Comparison of ENCODE assay signal across 8 cellular contexts in genomic region chr1:205255941-205256780, GRCh38. TPM values are rescaled to one million over a fixed set of nuclear protein-coding genes. Genes with fewer than 3 reads are reported as not detected.
A peak's percentile ranks its signal among the peaks of the same experiment; 100 is the strongest.
DNase-seq lines count a peak whose midpoint lies in the region; ATAC-seq and TF ChIP-seq lines count a peak whose summit lies in the region.

No MANE protein-coding gene starts in this region.

- peak; percentile 67 for ATAC-seq in GM19372 (IDR thresholded peaks at IDR 0.05; ENCODE audit: low read depth, unreplicated experiment)
- peak; percentile 93 for ATAC-seq in Right ventricle myocardium inferior

- H3K4me3 ChIP-seq in A673 (ENCODE audit: low read depth, low read length, poor library complexity, severe bottlenecking): no peak overlapping the region

- no peaks in the 10 kb centered on the region for H3K9me3 Mint-ChIP-seq in activated naive CD8-positive, alpha-beta T cell treated with anti-CD3 and anti-CD28 coated beads for 36 hours
- no peaks in the 10 kb centered on the region for H3K9me3 Mint-ChIP-seq in type B pancreatic cell

- no peaks in the 10 kb centered on the region for H3K36me3 Mint-ChIP-seq in activated naive CD8-positive, alpha-beta T cell treated with anti-CD3 and anti-CD28 coated beads for 36 hours
- H3K36me3 Mint-ChIP-seq in type B pancreatic cell: no peaks in the 10 kb centered on the region

- no peaks in the 10 kb centered on the region for H3K27me3 Mint-ChIP-seq in activated naive CD8-positive, alpha-beta T cell treated with anti-CD3 and anti-CD28 coated beads for 36 hours
- H3K27me3 Mint-ChIP-seq in type B pancreatic cell: no peaks in the 10 kb centered on the region

- H3K4me3 Mint-ChIP-seq in activated naive CD8-positive, alpha-beta T cell treated with anti-CD3 and anti-CD28 coated beads for 36 hours: no peak overlapping the region
- H3K4me3 Mint-ChIP-seq in type B pancreatic cell: no peak overlapping the region

- POLR2A ChIA-PET in A673 (lab: Charles Lee; ENCODE audit: low non-redundant PET): no interaction called here

- DNase-seq in A673 (ENCODE audit: low spot score): peak; percentile 86
- DNase-seq in NCI-H1105 treated with DMSO at 0.1 percent for 48 hours (lab: John Stamatoyannopoulos, UW): peak; percentile 72
- peak; percentile 81 for DNase-seq in SKM-1 (lab: John Stamatoyannopoulos, UW; ENCODE audit: unreplicated experiment)
- peak; percentile 81 for DNase-seq in activated naive CD8-positive, alpha-beta T cell treated with anti-CD3 and anti-CD28 coated beads for 36 hours
- peak; percentile 92 for DNase-seq in Right ventricle myocardium inferior (ENCODE audit: missing footprints)
- peak; percentile 92 to 99 (median 96) for DNase-seq in posterior cingulate gyrus
- peak; percentile 88 for DNase-seq in type B pancreatic cell (ENCODE audit: extremely low spot score, unreplicated experiment)

- no peaks in the 10 kb centered on the region for H3K27me3 ChIP-seq in A673 (replicated peaks; ENCODE audit: insufficient read depth, low read depth, low read length, poor library complexity)

- H3K4me1 Mint-ChIP-seq in activated naive CD8-positive, alpha-beta T cell treated with anti-CD3 and anti-CD28 coated beads for 36 hours: peaks cover 15% of the 10 kb centered on the region
- peaks cover 10% of the 10 kb centered on the region for H3K4me1 Mint-ChIP-seq in type B pancreatic cell (ENCODE audit: unreplicated experiment)

- intact Hi-C loops in A673 (cut with micrococcal nuclease; ENCODE audit: unreplicated experiment): loop anchor here (1.0 to 5.0 kb wide), 4 partner anchors 134 to 449 kb away; partner anchors contain the start of gene RBBP5
- intact Hi-C loops in Right ventricle myocardium inferior (cut with DNase I): loop anchor here (1.0 to 5.0 kb wide), 5 partner anchors 27 to 279 kb away; no protein-coding TSS in a partner anchor
- intact Hi-C loops in posterior cingulate gyrus (cut with DNase I): loop anchor here (2.0 to 10.0 kb wide), 5 partner anchors 27 to 271 kb away; partner anchors contain the start of genes CNTN2, DSTYK and RBBP5

- no peaks in the 10 kb centered on the region for H3K36me3 ChIP-seq in A673 (ENCODE audit: insufficient read depth, low read length, poor library complexity, severe bottlenecking)

- H3K27ac ChIP-seq in A673 (ENCODE audit: low read depth, low read length, poor library complexity, severe bottlenecking): no peak overlapping the region

- peaks cover 5% of the 10 kb centered on the region for H3K4me1 ChIP-seq in A673 (ENCODE audit: insufficient read depth, low read length, poor library complexity, severe bottlenecking)

- H3K9me3 ChIP-seq in A673 (ENCODE audit: low read depth, low read length, poor library complexity, severe bottlenecking): no peaks in the 10 kb centered on the region

- BruUV-seq in A673 (replicated peaks; lab: Mats Ljungman, UMichigan): no TSS peak

- CTCF ChIA-PET in A673 (lab: Charles Lee): interaction anchor here (0.6 to 1.9 kb wide), 13 partner anchors 10 to 281 kb away, joined by 3 to 10 read pairs (median 4); no protein-coding TSS in a partner anchor

- peak; percentile 94 for TF ChIP-seq CTCF in A673 (conservative IDR thresholded peaks at IDR 0.05; ENCODE audit: low read depth, low read length)
- peak; percentile 97 for TF ChIP-seq CTCF in type B pancreatic cell (conservative IDR thresholded peaks at IDR 0.05)

- H3K27ac Mint-ChIP-seq in activated naive CD8-positive, alpha-beta T cell treated with anti-CD3 and anti-CD28 coated beads for 36 hours: no peak overlapping the region
- H3K27ac Mint-ChIP-seq in type B pancreatic cell: no peak overlapping the region

RNA-seq across cellular contexts. Expression of gene TMCC2, which starts 28.4 kb away (rescaled TPM):
- total RNA-seq in A673 (2021) (2.2 and 3.0 TPM in 2 replicates), Right ventricle myocardium inferior (1.2 TPM), type B pancreatic cell (ENCODE audit: low replicate concordance) (3.0 and 6.2 TPM in 2 replicates)
- 10 to 100 TPM; 13.3 to 14.0 TPM for total RNA-seq in activated naive CD8-positive, alpha-beta T cell treated with anti-CD3 and anti-CD28 coated beads for 36 hours

RNA-seq across cellular contexts. Expression of gene DSTYK, which starts 44.7 kb away (rescaled TPM):
- total RNA-seq in A673 (2021) (7.1 and 7.5 TPM in 2 replicates), Right ventricle myocardium inferior (5.2 TPM), type B pancreatic cell (ENCODE audit: low replicate concordance) (11.2 and 11.7 TPM in 2 replicates)
- 10 to 100 TPM; 14.0 to 14.4 TPM for total RNA-seq in activated naive CD8-positive, alpha-beta T cell treated with anti-CD3 and anti-CD28 coated beads for 36 hours
